ENCODE assay signal across 12 cellular contexts in the genomic region with DNA sequence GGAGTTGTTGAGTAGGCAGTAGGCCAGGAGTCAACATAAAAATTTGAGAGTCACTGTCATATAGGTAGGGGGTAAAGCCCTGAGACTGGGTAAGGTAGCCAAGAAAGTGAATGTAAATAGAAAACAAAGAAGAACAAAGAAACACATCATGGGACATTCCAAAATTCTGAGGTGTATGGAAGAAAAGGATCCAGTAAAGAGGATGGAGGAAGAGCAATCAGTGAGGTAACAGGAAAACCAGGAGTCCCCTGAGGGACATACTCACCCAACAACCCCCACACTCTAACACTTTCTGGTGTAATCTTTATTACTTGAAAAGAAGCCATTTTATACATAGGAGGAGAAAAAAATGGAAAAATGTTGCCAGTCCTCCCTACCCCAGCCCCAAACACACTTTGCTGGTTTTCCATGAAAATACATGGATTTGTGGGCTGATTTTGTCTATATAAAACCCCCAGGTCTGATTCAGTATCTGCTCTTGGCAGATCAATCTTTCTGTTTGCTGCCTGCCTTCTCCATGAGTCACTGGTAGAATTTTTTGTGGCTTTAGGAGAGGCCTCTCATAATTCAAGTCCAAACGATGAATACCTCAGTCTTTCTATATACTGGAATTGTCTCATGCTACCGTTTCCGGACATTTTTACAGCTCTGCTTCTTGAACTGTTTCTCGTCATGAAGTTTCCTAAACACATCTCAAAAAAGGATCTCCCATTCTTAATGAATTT.
DNase-seq lines count a peak whose midpoint lies in the region; ATAC-seq and TF ChIP-seq lines count a peak whose summit lies in the region.
"Had no signal": no experiment of that assay in that cellular context is flagged by ENCODE, and none has a peak within 500 bp of the region (broad histone marks: within the 10 kb centered on the region; RNA-seq: fewer than 3 reads in every experiment).

No MANE protein-coding gene starts in this region.

- no peaks in the 10 kb centered on the region for H3K27me3 ChIP-seq in PC-9 (ENCODE audit: insufficient read depth, low read depth)

- no peak for ATAC-seq in HG03469 (IDR thresholded peaks at IDR 0.05; ENCODE audit: unreplicated experiment)
- no peak for ATAC-seq in GM18873 (IDR thresholded peaks at IDR 0.05; ENCODE audit: low FRiP score, unreplicated experiment)
- no peak for ATAC-seq in HG03025 (IDR thresholded peaks at IDR 0.05; ENCODE audit: low FRiP score, unreplicated experiment)

- H3K27ac ChIP-seq in PC-9: peak overlapping the region; percentile 78
- H3K27ac ChIP-seq: WERI-Rb-1 had no signal

- H2AFZ ChIP-seq in PC-9: peak overlapping the region; percentile 24; the same call in 1 of the 2 replicates

- no TSS peak for BruUV-seq in PC-9 (replicated peaks; lab: Mats Ljungman, UMichigan)

- H3K36me3 ChIP-seq in PC-9 (ENCODE audit: low read depth): no peaks in the 10 kb centered on the region
- H3K36me3 ChIP-seq: WERI-Rb-1 had no signal

- H3K9me3 ChIP-seq in PC-9 (ENCODE audit: insufficient read depth, low read depth): 0 out of 2 replicates have a peak, but pooled peaks cover under 1% of the 10 kb centered on the region

- H3K9me2 ChIP-seq in PC-9 (ENCODE audit: insufficient read depth): 0 out of 2 replicates have a peak, but pooled peaks cover 3% of the 10 kb centered on the region

- no peaks in the 10 kb centered on the region for H3K79me2 ChIP-seq in PC-9 (ENCODE audit: low read depth)

- intact Hi-C loops in PC-9 (cut with micrococcal nuclease; ENCODE audit: unreplicated experiment): loop anchor here (1.0 to 10.0 kb wide), 3 partner anchors 106 to 214 kb away; no protein-coding TSS in a partner anchor

- peak overlapping the region; percentile 48 for H3K4me2 ChIP-seq in PC-9

- CTCF ChIA-PET in PC-9 (lab: Charles Lee): no interaction called here

- H3K4me1 ChIP-seq in PC-9 (replicated peaks; ENCODE audit: insufficient read depth): peaks cover 23% of the 10 kb centered on the region

- peak; percentile 91 for DNase-seq in EL
- peak; percentile 37 to 79 for DNase-seq in PC-9
- peak; percentile 35 for DNase-seq in epithelial cell of proximal tubule (ENCODE audit: low read depth)
- peak; percentile 86 for DNase-seq in non-pigmented ciliary epithelial cell (ENCODE audit: low read depth)
- no peak for DNase-seq in activated T-cell treated with anti-CD3 and anti-CD28 coated beads, Interleukin-2, amount 50 U/mL, for 1 hour
- DNase-seq: CD8-positive, alpha-beta memory T cell; NCI-H1930; stimulated activated CD4-positive, alpha-beta T cell treated with anti-CD3 and anti-CD28 coated beads, Interleukin-12 subunit alpha, Interleukin-12 subunit beta, amount 100 ng/mL, for 4 hours; WERI-Rb-1 had no signal

- no peak for TF ChIP-seq CTCF in PC-9 (conservative IDR thresholded peaks at IDR 0.05)
- TF ChIP-seq CTCF in epithelial cell of proximal tubule (conservative IDR thresholded peaks at IDR 0.05; ENCODE audit: low read depth, low read length): no peak

- H3F3A ChIP-seq in PC-9 (ENCODE audit: insufficient read depth, low read depth): peaks cover 16% of the 10 kb centered on the region

- H3K4me3 ChIP-seq in PC-9: peak overlapping the region; percentile 15; the same call in 1 of the 2 replicates
- H3K4me3 ChIP-seq in epithelial cell of proximal tubule (ENCODE audit: low read depth, low read length): no peak overlapping the region

- H4K20me1 ChIP-seq in PC-9 (ENCODE audit: insufficient read depth): no peaks in the 10 kb centered on the region

- POLR2A ChIA-PET in PC-9 (lab: Charles Lee; ENCODE audit: unreplicated experiment): no interaction called here
